Comparison of ENCODE assay signal across 14 cellular contexts in genomic region chr2:99635710-99636431, GRCh38.
A peak's percentile ranks its signal among the peaks of the same experiment; 100 is the strongest.
DNase-seq lines count a peak whose midpoint lies in the region; ATAC-seq, FAIRE-seq and TF ChIP-seq lines count a peak whose summit lies in the region.
"Had no signal": no experiment of that assay in that cellular context is flagged by ENCODE, and none has a peak within 500 bp of the region (broad histone marks: within the 10 kb centered on the region; RNA-seq: fewer than 3 reads in every experiment).

No MANE protein-coding gene starts in this region.

- in situ Hi-C loops in K562 (cut with MboI), result no loop called here

- H3K4me1 ChIP-seq in BLaER1, result peaks cover 45% of the 10 kb centered on the region
- H3K4me1 ChIP-seq in K562 (replicated peaks in 1 of 2; ENCODE audit: control insufficient read depth in 2 of 2, insufficient read depth in 2 of 2, low read length in 2 of 2), result peaks cover 6 to 7% of the 10 kb centered on the region in 2 experiments; a peak in 3 of 5 replicates
- H3K4me1 ChIP-seq in right atrium auricular region, result peaks cover 0 to 33% of the 10 kb centered on the region in 2 donors
- H3K4me1 ChIP-seq: prostate gland had no signal

- no peak for TF ChIP-seq RAD21 in K562 (CRISPR knock-in tag; conservative IDR thresholded peaks at IDR 0.05 in 1 of 2, IDR thresholded peaks at IDR 0.05 in 1 of 2)

- no peaks in the 10 kb centered on the region for H3K9me1 ChIP-seq in K562 (ENCODE audit: control insufficient read depth, insufficient read depth, low read length)

- 0 out of 2 replicates have a peak, but pooled peaks cover 7% of the 10 kb centered on the region for H4K20me1 ChIP-seq in BLaER1
- H4K20me1 ChIP-seq in K562 (replicated peaks; ENCODE audit: control insufficient read depth, insufficient read depth, low read length), result no peaks in the 10 kb centered on the region

- POLR2A ChIA-PET in K562 (lab: Yijun Ruan, JAX), result interaction anchor here (0.7 kb wide), 1 partner anchor 10 kb away, joined by 3 read pairs; no protein-coding TSS in a partner anchor

- H3K9me3 ChIP-seq in BLaER1 (peaks cover 25% of the 10 kb centered on the region), K562 (replicated peaks; ENCODE audit: control insufficient read depth, insufficient read depth, low read depth, low read length) (no peaks in the 10 kb centered on the region), right atrium auricular region (no peaks in the 10 kb centered on the region)
- H3K9me3 ChIP-seq: prostate gland had no signal

- H3K27me3 ChIP-seq in BLaER1, result no peaks in the 10 kb centered on the region
- H3K27me3 ChIP-seq in K562 (ENCODE audit: control insufficient read depth in 2 of 2, insufficient read depth in 2 of 2, low read length in 2 of 2), result peaks cover 0 to 8% of the 10 kb centered on the region in 2 experiments; a peak in 1 of 5 replicates
- no peaks in the 10 kb centered on the region for H3K27me3 ChIP-seq in right atrium auricular region

- H3K4me2 ChIP-seq in BLaER1 (no peak overlapping the region), K562 (ENCODE audit: insufficient read depth, low read length) (no peak overlapping the region; the same call in 1 of the 2 replicates)

- H3K9ac ChIP-seq in BLaER1 (no peak overlapping the region), K562 (ENCODE audit: insufficient read depth in 1 of 2, low read depth in 2 of 2, low read length in 2 of 2) (no peak overlapping the region)

- no peak overlapping the region for H3K4me3 ChIP-seq in BLaER1
- no peak overlapping the region for H3K4me3 ChIP-seq in K562
- H3K4me3 ChIP-seq in right atrium auricular region, result no peak overlapping the region
- H3K4me3 ChIP-seq: prostate gland had no signal

- H3K79me2 ChIP-seq in K562 (ENCODE audit: control insufficient read depth, insufficient read depth, low read length), result no peaks in the 10 kb centered on the region

- TF ChIP-seq CTCF in K562 (IDR thresholded peaks at IDR 0.05 in 2 of 3, conservative IDR thresholded peaks at IDR 0.05 in 1 of 3; ENCODE audit: insufficient read depth in 2 of 3, low read depth in 1 of 3, low read length in 3 of 3) (no peak), right atrium auricular region (IDR thresholded peaks at IDR 0.05) (no peak)

- H3K27ac ChIP-seq in BLaER1 (peak overlapping the region; percentile 22; the same call in 1 of the 2 replicates), K562 (ENCODE audit: extremely low read depth, low read depth, low read length) (no peak overlapping the region), right atrium auricular region (peak overlapping the region; percentile 76)

- peaks cover 11% of the 10 kb centered on the region for H3K36me3 ChIP-seq in BLaER1
- no peaks in the 10 kb centered on the region for H3K36me3 ChIP-seq in K562 (ENCODE audit: control insufficient read depth, insufficient read depth, low read length)
- no peaks in the 10 kb centered on the region for H3K36me3 ChIP-seq in right atrium auricular region
- H3K36me3 ChIP-seq: prostate gland had no signal

- TF ChIP-seq POLR2A in K562 (conservative IDR thresholded peaks at IDR 0.05), result no peak

- intact Hi-C loops in K562 (cut with micrococcal nuclease) (no loop called here), sciatic nerve (cut with DNase I) (no loop called here)

- WGBS in K562 (ENCODE audit: insufficient coverage, low coverage, missing lambda C conversion rate), result 17% methylated on average over 6 of the region's 6 CpGs

- no TSS peak for BruUV-seq in K562 (replicated peaks; lab: Mats Ljungman, UMichigan)

- no peak for TF ChIP-seq EP300 in K562 (IDR thresholded peaks at IDR 0.05; ENCODE audit: low read length)

- CTCF ChIA-PET in K562 (lab: Yijun Ruan, JAX; ENCODE audit: low intra/inter-chr PET ratio), result no interaction called here

- ATAC-seq in K562, result no peak
- peak; percentile 73 for ATAC-seq in sciatic nerve
- ATAC-seq in HG02571 (IDR thresholded peaks at IDR 0.05; ENCODE audit: unreplicated experiment), result no peak
- no peak for ATAC-seq in GM18511 (IDR thresholded peaks at IDR 0.05; ENCODE audit: unreplicated experiment)
- ATAC-seq: activated T-helper 17 cell treated with anti-CD3 and anti-CD28 coated beads, Interleukin-2, amount 50 U/mL, for 72 hours had no signal

- H2AFZ ChIP-seq in K562 (ENCODE audit: low read depth, low read length), result peak overlapping the region; percentile 34

- DNase-seq in K562 (ENCODE audit: extremely low read depth in 1 of 4, low spot score in 3 of 4) (no peak), right atrium auricular region (ENCODE audit: low spot score) (peak; percentile 84), sciatic nerve (ENCODE audit: low spot score) (peak; percentile 72), ecto neural progenitor cell (ENCODE audit: low spot score) (no peak)
- no peak for DNase-seq in activated T-cell treated with anti-CD3 and anti-CD28 coated beads, Interleukin-2, amount 50 U/mL, for 48 hours
- DNase-seq: COR-L47, mesenchymal stem cell, T1000 had no signal

- no peak for FAIRE-seq in K562 (lab: Jason Lieb, UNC)
- FAIRE-seq: GM19239 had no signal

TF ChIP-seq in K562, 482 proteins besides CTCF, POLR2A, EP300 and RAD21 (continues in another document):
- no peak for TF ChIP-seq FOXM1 (IDR thresholded peaks at IDR 0.05; ENCODE audit: low read depth)
- no peak for TF ChIP-seq FOXM1 (CRISPR knock-in tag; IDR thresholded peaks at IDR 0.05; ENCODE audit: low read depth)
- TF ChIP-seq MITF (IDR thresholded peaks at IDR 0.05), result no peak
- TF ChIP-seq THRB (CRISPR knock-in tag; conservative IDR thresholded peaks at IDR 0.05), result no peak
- TF ChIP-seq BACH1 (tag; IDR thresholded peaks at IDR 0.05), result no peak
- no peak for TF ChIP-seq DPF2 (IDR thresholded peaks at IDR 0.05)
- no peak for TF ChIP-seq ZNF316 (IDR thresholded peaks at IDR 0.05)
- TF ChIP-seq CTBP1 (IDR thresholded peaks at IDR 0.05; ENCODE audit: borderline replicate concordance), result no peak
- no peak for TF ChIP-seq SPI1 (IDR thresholded peaks at IDR 0.05; ENCODE audit: borderline replicate concordance, low read depth, low read length)
- TF ChIP-seq TRIM25 (IDR thresholded peaks at IDR 0.05; ENCODE audit: borderline replicate concordance), result no peak
- no peak for TF ChIP-seq ZNF133 (CRISPR knock-in tag; IDR thresholded peaks at IDR 0.05)
- no peak for TF ChIP-seq GTF2B (IDR thresholded peaks at IDR 0.05; ENCODE audit: extremely low read depth, insufficient read length)

Comparison
In these comparisons a context has a peak if more than half of its experiments do, and no peak if none do; other contexts are left out.
1. DNase-seq: peak in right atrium auricular region (single experiment) and sciatic nerve (single experiment); none in K562 (0 of 4), activated T-cell treated with anti-CD3 and anti-CD28 coated beads, Interleukin-2, amount 50 U/mL, for 48 hours (0 of 2) and ecto neural progenitor cell (single experiment).